ENCODE assay signal across 3 cellular contexts in the genomic region with DNA sequence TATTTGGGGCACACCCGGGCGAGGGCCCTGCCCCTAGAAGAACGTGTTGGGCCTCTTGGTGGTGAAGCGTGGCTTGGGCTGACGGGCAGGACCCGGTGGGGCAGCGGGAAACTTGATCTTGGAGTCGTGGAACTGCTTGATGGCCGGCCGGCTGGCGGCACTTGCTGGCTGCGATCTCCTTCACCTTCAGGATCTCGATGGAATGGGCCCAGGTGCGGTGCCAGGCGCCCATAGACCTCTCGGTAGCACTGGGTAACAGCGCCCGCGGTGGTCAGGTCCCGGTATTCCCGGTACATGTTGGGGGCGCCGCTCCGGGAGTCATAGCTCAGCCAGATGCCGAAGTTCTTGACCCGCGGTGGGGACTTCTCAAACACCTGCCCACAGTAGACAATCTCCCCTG.
"Had no signal": no experiment of that assay in that cellular context is flagged by ENCODE, and none has a peak within 500 bp of the region (broad histone marks: within the 10 kb centered on the region; RNA-seq: fewer than 3 reads in every experiment).

No MANE protein-coding gene starts in this region.

- DNase-seq: GDM1, GF-D8 had no signal

- H3K4me3 ChIP-seq: GM12878 had no signal

- ATAC-seq: GM12878 had no signal
